Comparison of ENCODE assay signal across 15 cellular contexts in genomic region chr10:126770809-126771208, GRCh38.
DNase-seq lines count a peak whose midpoint lies in the region; TF ChIP-seq lines count a peak whose summit lies in the region.
"Had no signal": no experiment of that assay in that cellular context is flagged by ENCODE, and none has a peak within 500 bp of the region (broad histone marks: within the 10 kb centered on the region; RNA-seq: fewer than 3 reads in every experiment).

No MANE protein-coding gene starts in this region.

- H3K27ac ChIP-seq in WERI-Rb-1 (no peak overlapping the region), mesendoderm (ENCODE audit: low read depth, low read length) (no peak overlapping the region), mesenchymal stem cell (ENCODE audit: low read length, poor library complexity, severe bottlenecking) (no peak overlapping the region), tibial nerve (no peak overlapping the region)
- H3K27ac ChIP-seq: BLaER1, C4-2B, GM23248 had no signal

- no peak overlapping the region for H2AFZ ChIP-seq in mesenchymal stem cell (ENCODE audit: low read depth, low read length)
- H2AFZ ChIP-seq: GM23248 had no signal

- H3K4me1 ChIP-seq in mesendoderm (ENCODE audit: control insufficient read depth, low read depth, low read length) (no peaks in the 10 kb centered on the region), mesenchymal stem cell (ENCODE audit: control insufficient read depth, insufficient read depth, low read depth, low read length) (no peaks in the 10 kb centered on the region), tibial nerve (no peaks in the 10 kb centered on the region)
- H3K4me1 ChIP-seq: BLaER1 had no signal

- H3K27me3 Mint-ChIP-seq in type B pancreatic cell = no peaks in the 10 kb centered on the region
- H3K27me3 Mint-ChIP-seq: CD4-positive, CD25-positive, alpha-beta regulatory T cell had no signal

- H3K9ac ChIP-seq in mesendoderm (ENCODE audit: low read length) (no peak overlapping the region), mesenchymal stem cell (ENCODE audit: low read length) (no peak overlapping the region)
- H3K9ac ChIP-seq: BLaER1, GM23248 had no signal

- no peaks in the 10 kb centered on the region for H3K4me1 Mint-ChIP-seq in type B pancreatic cell (ENCODE audit: unreplicated experiment)
- H3K4me1 Mint-ChIP-seq: CD4-positive, CD25-positive, alpha-beta regulatory T cell had no signal

- H3K18ac ChIP-seq in mesendoderm (ENCODE audit: low read length) = no peak overlapping the region
- H3K18ac ChIP-seq in mesenchymal stem cell (ENCODE audit: low read depth in 1 of 2, low read length in 2 of 2) = no peak overlapping the region

- no peak overlapping the region for H4K91ac ChIP-seq in mesenchymal stem cell (ENCODE audit: low read length)

- H3K4ac ChIP-seq in mesendoderm (ENCODE audit: low read depth, low read length) (no peak overlapping the region), mesenchymal stem cell (ENCODE audit: low read depth in 1 of 2, low read length in 2 of 2) (no peak overlapping the region)

- H2AK5ac ChIP-seq in mesendoderm (ENCODE audit: low read length) (no peak overlapping the region), mesenchymal stem cell (ENCODE audit: low read length, severe bottlenecking) (no peak overlapping the region)

- no peaks in the 10 kb centered on the region for H3K79me1 ChIP-seq in mesendoderm (ENCODE audit: low read length)
- H3K79me1 ChIP-seq in mesenchymal stem cell (replicated peaks; ENCODE audit: low read length, poor library complexity, severe bottlenecking) = no peaks in the 10 kb centered on the region

- H4K8ac ChIP-seq in mesendoderm (ENCODE audit: low read depth, low read length) = no peak overlapping the region
- H4K8ac ChIP-seq in mesenchymal stem cell (ENCODE audit: low read length) = no peak overlapping the region

- no peak overlapping the region for H2BK120ac ChIP-seq in mesendoderm (ENCODE audit: low read depth, low read length)
- no peak overlapping the region for H2BK120ac ChIP-seq in mesenchymal stem cell (ENCODE audit: low read depth, low read length)

- TF ChIP-seq EP300 in tibial nerve (IDR thresholded peaks at IDR 0.05) = no peak

- H4K5ac ChIP-seq in mesendoderm (ENCODE audit: low read length) = no peak overlapping the region

- no peak overlapping the region for H2BK12ac ChIP-seq in mesenchymal stem cell (ENCODE audit: low read length in 2 of 2)

- TF ChIP-seq CTCF in WERI-Rb-1 (IDR thresholded peaks at IDR 0.05; ENCODE audit: low read depth, low read length) (no peak), type B pancreatic cell (conservative IDR thresholded peaks at IDR 0.05) (no peak), tibial nerve (IDR thresholded peaks at IDR 0.05) (no peak)

- H3K4me3 ChIP-seq in WERI-Rb-1 (ENCODE audit: low read depth, low read length) (no peak overlapping the region), mesendoderm (ENCODE audit: low read length) (no peak overlapping the region), mesenchymal stem cell (ENCODE audit: insufficient read depth in 1 of 2, low read depth in 1 of 2, low read length in 2 of 2) (no peak overlapping the region), tibial nerve (no peak overlapping the region)
- H3K4me3 ChIP-seq: BLaER1, GM23248 had no signal

- no peak overlapping the region for H3K14ac ChIP-seq in mesenchymal stem cell (ENCODE audit: low read length in 2 of 2)

- H3K36me3 ChIP-seq in WERI-Rb-1 (no peaks in the 10 kb centered on the region), mesendoderm (ENCODE audit: control insufficient read depth, insufficient read depth, low read length) (no peaks in the 10 kb centered on the region), mesenchymal stem cell (ENCODE audit: control insufficient read depth in 1 of 2, insufficient read depth in 2 of 2, low read depth in 1 of 2, low read length in 2 of 2) (no peaks in the 10 kb centered on the region), tibial nerve (no peaks in the 10 kb centered on the region)
- H3K36me3 ChIP-seq: BLaER1 had no signal

- no peak for TF ChIP-seq POLR2A in tibial nerve (IDR thresholded peaks at IDR 0.05)

- H3K4me2 ChIP-seq in mesendoderm (ENCODE audit: low read length) (no peak overlapping the region), mesenchymal stem cell (ENCODE audit: low read length, poor library complexity, severe bottlenecking) (no peak overlapping the region)
- H3K4me2 ChIP-seq: BLaER1 had no signal

- no peaks in the 10 kb centered on the region for H3K79me2 ChIP-seq in mesendoderm (ENCODE audit: control insufficient read depth, insufficient read depth, low read length)

- no peaks in the 10 kb centered on the region for H3K9me3 ChIP-seq in WERI-Rb-1 (ENCODE audit: severe bottlenecking)
- H3K9me3 ChIP-seq in mesenchymal stem cell (ENCODE audit: control insufficient read depth, low read length) = no peaks in the 10 kb centered on the region
- peaks cover 0 to 10% (median 0%) of the 10 kb centered on the region in 4 donors for H3K9me3 ChIP-seq in tibial nerve

- no peak overlapping the region for H3K27ac Mint-ChIP-seq in type B pancreatic cell
- H3K27ac Mint-ChIP-seq: CD8-positive, alpha-beta T cell; H9 had no signal

- no peaks in the 10 kb centered on the region for H3K9me3 Mint-ChIP-seq in type B pancreatic cell
- H3K9me3 Mint-ChIP-seq: CD8-positive, alpha-beta T cell had no signal

- no CpG with 5 or more reads among the region's 2 CpGs for WGBS in mesendoderm (ENCODE audit: extremely low coverage, insufficient coverage, low lambda C conversion rate)
- 90% methylated on average over 2 of the region's 2 CpGs for WGBS in mesenchymal stem cell
- WGBS in tibial nerve, 2 donors = 82 to 84% methylated on average over 2 of the region's 2 CpGs

- H3K4me3 Mint-ChIP-seq in type B pancreatic cell = no peak overlapping the region
- H3K4me3 Mint-ChIP-seq: CD4-positive, CD25-positive, alpha-beta regulatory T cell; CD8-positive, alpha-beta T cell; H9 had no signal

- H3K27me3 ChIP-seq in WERI-Rb-1 (ENCODE audit: insufficient read depth, low read depth, severe bottlenecking) (no peaks in the 10 kb centered on the region), mesendoderm (ENCODE audit: insufficient read depth, low read length, poor library complexity) (no peaks in the 10 kb centered on the region), mesenchymal stem cell (ENCODE audit: control insufficient read depth in 1 of 2, insufficient read depth in 1 of 2, low read length in 2 of 2) (peaks cover 0 to 5% of the 10 kb centered on the region in 2 experiments), tibial nerve (no peaks in the 10 kb centered on the region)
- H3K27me3 ChIP-seq: BLaER1 had no signal

- no peak overlapping the region for H2BK5ac ChIP-seq in mesendoderm (ENCODE audit: low read length)
- no peak overlapping the region for H2BK5ac ChIP-seq in mesenchymal stem cell (ENCODE audit: low read depth, low read length, poor library complexity, severe bottlenecking)

- H2BK15ac ChIP-seq in mesendoderm (replicated peaks; ENCODE audit: low read depth) = no peak overlapping the region
- H2BK15ac ChIP-seq in mesenchymal stem cell (ENCODE audit: low read depth, poor library complexity, severe bottlenecking) = no peak overlapping the region

- DNase-seq in NCI-H82 (lab: John Stamatoyannopoulos, UW) = peak; percentile 97
- peak; percentile 68 for DNase-seq in WERI-Rb-1
- DNase-seq in mesendoderm = peak; percentile 61
- no peak for DNase-seq in mesenchymal stem cell
- DNase-seq in type B pancreatic cell (ENCODE audit: extremely low spot score, unreplicated experiment) = no peak
- DNase-seq in tibial nerve (ENCODE audit: low spot score in 2 of 2) = no peak
- DNase-seq: Caco-2; CD4-positive, CD25-positive, alpha-beta regulatory T cell; CD8-positive, alpha-beta T cell; DMS153; DND-41; GM23248; H9 had no signal

- H3K56ac ChIP-seq in mesendoderm (ENCODE audit: low read length) = no peak overlapping the region

- H3K36me3 Mint-ChIP-seq in type B pancreatic cell = no peaks in the 10 kb centered on the region
- H3K36me3 Mint-ChIP-seq: CD4-positive, CD25-positive, alpha-beta regulatory T cell; CD8-positive, alpha-beta T cell had no signal

- no peak overlapping the region for H3K23ac ChIP-seq in mesendoderm (ENCODE audit: low read length)
- H3K23ac ChIP-seq in mesenchymal stem cell (ENCODE audit: low read length in 2 of 2) = no peak overlapping the region

Comparison
In these comparisons a context has a peak if more than half of its experiments do, and no peak if none do; other contexts are left out.
1. DNase-seq: peak in NCI-H82 (single experiment), WERI-Rb-1 (single experiment) and mesendoderm (single experiment); none in mesenchymal stem cell (single experiment), type B pancreatic cell (single experiment) and tibial nerve (0 of 2).